ENCODE assay signal across 22 cellular contexts in genomic region chr2:236752111-236752510, GRCh38.
"Had no signal": no experiment of that assay in that cellular context is flagged by ENCODE, and none has a peak within 500 bp of the region (broad histone marks: within the 10 kb centered on the region; RNA-seq: fewer than 3 reads in every experiment).

No MANE protein-coding gene starts in this region.

- H3K9me3 ChIP-seq: ovary, spleen, thoracic aorta, vagina had no signal

- H3K4me3 ChIP-seq: hepatocyte, lung, neural progenitor cell, ovary, spleen, thoracic aorta, vagina had no signal

- DNase-seq: effector memory CD4-positive, alpha-beta T cell; kidney; left cardiac atrium; left ventricle myocardium superior; mesenchymal stem cell; midbrain; nucleus accumbens; ovary; spleen; stimulated activated CD4-positive, alpha-beta T cell treated with anti-CD3 and anti-CD28 coated beads, Interleukin-15, amount 100 ng/mL, for 24 hours; stimulated activated CD4-positive, alpha-beta T cell treated with anti-CD3 and anti-CD28 coated beads, Interleukin-1b, Interleukin-23, amount 100 ng/mL, for 48 hours; stimulated activated CD4-positive, alpha-beta T cell treated with anti-CD3 and anti-CD28 coated beads, Interleukin-4, amount 100 ng/mL, for 24 hours; substantia nigra had no signal

- ATAC-seq: esophagus mucosa; left cardiac atrium; left ventricle myocardium superior; natural killer cell treated with Interleukin-12 subunit alpha and Interleukin-12 subunit beta and Interleukin-15 and Interleukin-18, amount 100 ng/mL, for 72 hours; sciatic nerve; stimulated activated memory B cell treated with anti-CD40 and anti-IgM and Interleukin-4, amounts not matched to agents 10 μg/mL and 1 μg/mL and 100 μg/mL, for 72 hours had no signal

- H3K36me3 ChIP-seq: neural progenitor cell, ovary, spleen, thoracic aorta, vagina had no signal

- H3K27me3 ChIP-seq: hepatocyte, neural progenitor cell, ovary, spleen, vagina had no signal

- H3K27ac ChIP-seq: hepatocyte, neural progenitor cell, ovary, spleen, thoracic aorta, vagina had no signal
